Comparison of ENCODE assay signal across 8 cellular contexts in the genomic region with DNA sequence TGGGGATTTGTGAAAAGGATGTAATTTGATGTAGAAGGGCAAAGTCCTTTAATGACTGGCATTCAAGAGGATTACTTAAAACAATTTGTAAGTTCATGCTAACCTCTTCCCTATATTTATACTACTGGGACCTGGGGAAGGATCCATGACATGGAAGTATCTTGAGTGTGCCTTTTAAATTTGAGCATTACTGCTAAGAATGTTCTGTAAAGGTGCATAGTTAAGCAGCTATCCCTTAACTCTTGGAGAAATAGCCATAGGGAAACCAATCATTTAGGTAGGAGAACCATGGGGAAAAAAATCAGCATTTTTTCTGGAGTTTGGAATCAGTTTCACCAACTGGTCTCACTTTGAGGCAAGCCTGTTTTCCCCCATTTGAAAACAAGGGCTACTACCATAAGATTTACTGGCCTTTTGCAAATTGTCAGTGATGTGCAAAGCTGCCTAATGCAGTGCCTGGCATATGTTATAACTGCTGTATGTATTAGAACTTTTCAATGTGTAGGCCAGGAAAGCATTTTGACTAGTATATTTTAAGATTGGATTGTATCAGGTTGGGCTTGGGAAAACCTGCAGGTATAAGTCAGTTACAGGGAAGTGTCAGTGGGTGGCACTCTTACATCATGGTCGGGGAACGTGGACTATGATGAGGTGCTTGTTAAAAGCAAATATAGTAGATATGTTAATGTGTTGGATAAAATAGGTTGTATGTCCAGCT.
DNase-seq lines count a peak whose midpoint lies in the region; ATAC-seq and TF ChIP-seq lines count a peak whose summit lies in the region.

No MANE protein-coding gene starts in this region.

- no peaks in the 10 kb centered on the region for H3K9me3 ChIP-seq in prostate gland

- peaks cover 21% of the 10 kb centered on the region for H3K4me1 Mint-ChIP-seq in activated T-helper 17 cell treated with anti-CD3 and anti-CD28 coated beads, Interleukin-2, amount 50 U/mL, for 72 hours

- TF ChIP-seq POLR2A in GM19193 (IDR thresholded peaks at IDR 0.05; ENCODE audit: extremely low read depth, insufficient read depth, insufficient read length) (peak; percentile 37), prostate gland (IDR thresholded peaks at IDR 0.05) (no peak)

- H3K27ac Mint-ChIP-seq in activated T-helper 17 cell treated with anti-CD3 and anti-CD28 coated beads, Interleukin-2, amount 50 U/mL, for 72 hours: peak overlapping the region; percentile 66

- peaks cover 6% of the 10 kb centered on the region for H3K4me1 ChIP-seq in prostate gland (replicated peaks)

- intact Hi-C loops in prostate gland (cut with DNase I): loop anchor here (2.0 kb wide), 1 partner anchor 72 kb away; the partner anchor contains the start of gene PRSS12

- peak in 3 of 4 experiments; percentile 33 to 63 (median 60) for TF ChIP-seq CTCF in prostate gland (IDR thresholded peaks at IDR 0.05)

- peak; percentile 24 for ATAC-seq in HG03565 (IDR thresholded peaks at IDR 0.05; ENCODE audit: unreplicated experiment)
- no peak for ATAC-seq in activated T-helper 17 cell treated with anti-CD3 and anti-CD28 coated beads, Interleukin-2, amount 50 U/mL, for 72 hours (replicated peaks)

- WGBS in prostate gland: 2% methylated on average over 2 of the region's 2 CpGs

- peak; percentile 81 for DNase-seq in DMS 273 (lab: John Stamatoyannopoulos, UW; ENCODE audit: unreplicated experiment)
- DNase-seq in NCI-H82 (lab: John Stamatoyannopoulos, UW): peak; percentile 77
- DNase-seq in glomerular endothelial cell (ENCODE audit: extremely low read depth, low read depth, low spot score): peak; percentile 61
- DNase-seq in prostate gland (ENCODE audit: low spot score): peak; percentile 71
- DNase-seq in activated CD4-positive, CD25-positive, alpha-beta regulatory T cell treated with anti-CD3 and anti-CD28 coated beads, Interleukin-2, amount 50 U/mL, for 72 hours: no peak

- H3K36me3 ChIP-seq in prostate gland: no peaks in the 10 kb centered on the region

- H3K36me3 Mint-ChIP-seq in activated T-helper 17 cell treated with anti-CD3 and anti-CD28 coated beads, Interleukin-2, amount 50 U/mL, for 72 hours (ENCODE audit: low read depth): peaks cover 60% of the 10 kb centered on the region

- H3K4me3 ChIP-seq in prostate gland: peak overlapping the region; percentile 76 to 81

- H3K4me3 Mint-ChIP-seq in activated T-helper 17 cell treated with anti-CD3 and anti-CD28 coated beads, Interleukin-2, amount 50 U/mL, for 72 hours: peak overlapping the region; percentile 86

- no peaks in the 10 kb centered on the region for H3K27me3 ChIP-seq in prostate gland (replicated peaks; ENCODE audit: insufficient read depth)

- H3K27me3 Mint-ChIP-seq in activated T-helper 17 cell treated with anti-CD3 and anti-CD28 coated beads, Interleukin-2, amount 50 U/mL, for 72 hours: no peaks in the 10 kb centered on the region

- no peaks in the 10 kb centered on the region for H3K9me3 Mint-ChIP-seq in activated T-helper 17 cell treated with anti-CD3 and anti-CD28 coated beads, Interleukin-2, amount 50 U/mL, for 72 hours

- H3K27ac ChIP-seq in prostate gland: peak overlapping the region; percentile 16 to 93
